8 cellular contexts compared by ENCODE assay signal in the genomic region with DNA sequence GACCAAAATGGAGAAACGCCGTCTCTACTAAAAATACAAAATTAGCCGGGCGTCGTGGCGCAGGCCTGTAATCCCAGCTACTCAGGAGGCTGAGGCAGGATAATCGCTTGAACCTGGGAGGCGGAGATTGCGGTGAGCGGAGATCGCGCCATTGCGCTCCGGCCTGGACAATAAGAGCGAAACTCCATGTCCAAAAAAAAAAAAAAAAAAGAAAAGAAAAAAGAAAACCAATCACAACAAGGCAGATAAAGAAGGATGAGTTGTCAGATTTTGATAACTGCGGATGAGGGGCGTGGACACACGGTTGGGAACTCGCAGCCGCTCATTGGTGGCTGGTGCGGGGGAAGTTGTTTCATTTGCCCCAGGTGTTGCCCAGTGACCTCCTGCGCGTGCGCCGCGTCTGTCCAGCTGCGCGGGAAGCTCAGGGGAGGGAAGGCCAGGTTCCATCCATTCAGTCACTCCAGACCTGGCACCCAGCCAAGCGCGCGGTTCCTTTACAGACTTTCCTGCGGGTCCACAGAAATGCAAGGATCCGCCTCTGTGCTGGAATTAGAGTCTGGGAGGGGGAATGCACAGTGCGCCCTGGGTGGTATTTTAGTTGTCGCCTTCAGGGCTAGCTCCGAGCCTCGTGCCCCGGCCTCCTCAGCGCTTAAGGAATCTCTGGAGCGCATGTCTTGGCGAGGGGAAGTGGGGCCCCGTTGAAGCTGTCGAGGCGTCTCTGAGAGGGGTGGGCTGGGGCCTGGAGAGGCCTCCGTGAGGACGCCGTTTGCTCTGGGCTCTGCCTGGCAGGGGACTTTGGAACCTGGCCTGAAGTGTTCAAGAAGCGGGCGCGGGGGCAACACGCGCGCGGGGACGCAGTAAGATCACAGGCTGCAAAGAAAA. TPM values are rescaled to one million over a fixed set of nuclear protein-coding genes. Genes with fewer than 3 reads are reported as not detected.
DNase-seq lines count a peak whose midpoint lies in the region; ATAC-seq and TF ChIP-seq lines count a peak whose summit lies in the region.

No MANE protein-coding gene starts in this region.

- H3K4me3 ChIP-seq in GM12864 (ENCODE audit: low read depth, low read length) = peak overlapping the region; percentile 69

- no peak for ATAC-seq in GM18870 (IDR thresholded peaks at IDR 0.05; ENCODE audit: unreplicated experiment)

- TF ChIP-seq CTCF in GM12864 (IDR thresholded peaks at IDR 0.05; ENCODE audit: low read depth, low read length, missing control alignments) = no peak

- no peak for DNase-seq in GM12864 (ENCODE audit: low read depth)
- DNase-seq in HuH-7.5 (ENCODE audit: low spot score) = peak; percentile 85
- peak; percentile 60 for DNase-seq in SHP77 treated with DMSO at 0.1 percent for 48 hours (lab: John Stamatoyannopoulos, UW)
- DNase-seq in T47D (ENCODE audit: low read depth in 1 of 2, low spot score in 1 of 2) = peak; percentile 70 to 89
- peak; percentile 55 for DNase-seq in iris pigment epithelial cell (ENCODE audit: low read depth)
- peak; percentile 29 for DNase-seq in stimulated activated CD4-positive, alpha-beta T cell treated with anti-CD3 and anti-CD28 coated beads, Interleukin-12 subunit alpha, Interleukin-12 subunit beta, amount 100 ng/mL, for 4 hours
- DNase-seq in H4 (ENCODE audit: low spot score) = no peak

- in situ Hi-C loops in T47D (cut with HindIII; ENCODE audit: low pct_unique_long_range_greater_than_20kb, low sequenced_read_pairs) = no loop called here

RNA-seq across cellular contexts. Expression of a gene that starts 0.7 kb away (rescaled TPM):
- 43.2 and 49.0 TPM in 2 replicates for total RNA-seq in H4 (2014; rRNA removed; shearing (Covaris generic))

RNA-seq across cellular contexts. Expression of a gene that starts 6.6 kb away (rescaled TPM):
- total RNA-seq in H4 (2014; rRNA removed; shearing (Covaris generic)) = 0.45 TPM in 1 of 2 replicates, not detected in the other

RNA-seq across cellular contexts. Expression of a gene that starts 8.1 kb away (rescaled TPM):
- total RNA-seq in H4 (2014; rRNA removed; shearing (Covaris generic)) = 10.1 and 10.4 TPM in 2 replicates

RNA-seq across cellular contexts. Expression of a gene that starts 43.7 kb away (rescaled TPM):
- total RNA-seq in H4 (2014; rRNA removed; shearing (Covaris generic)) = 29.4 and 32.2 TPM in 2 replicates

RNA-seq across cellular contexts. Expression of a gene that starts 44.1 kb away (rescaled TPM):
- total RNA-seq in H4 (2014; rRNA removed; shearing (Covaris generic)) = 50.4 and 60.5 TPM in 2 replicates

Comparison
In these comparisons a context has a peak if more than half of its experiments do, and no peak if none do; other contexts are left out.
1. DNase-seq: peak in HuH-7.5 (single experiment), SHP77 treated with DMSO at 0.1 percent for 48 hours (single experiment), T47D (2 of 2), iris pigment epithelial cell (single experiment) and stimulated activated CD4-positive, alpha-beta T cell treated with anti-CD3 and anti-CD28 coated beads, Interleukin-12 subunit alpha, Interleukin-12 subunit beta, amount 100 ng/mL, for 4 hours (single experiment); none in GM12864 (single experiment) and H4 (single experiment).